In the genomic region with DNA sequence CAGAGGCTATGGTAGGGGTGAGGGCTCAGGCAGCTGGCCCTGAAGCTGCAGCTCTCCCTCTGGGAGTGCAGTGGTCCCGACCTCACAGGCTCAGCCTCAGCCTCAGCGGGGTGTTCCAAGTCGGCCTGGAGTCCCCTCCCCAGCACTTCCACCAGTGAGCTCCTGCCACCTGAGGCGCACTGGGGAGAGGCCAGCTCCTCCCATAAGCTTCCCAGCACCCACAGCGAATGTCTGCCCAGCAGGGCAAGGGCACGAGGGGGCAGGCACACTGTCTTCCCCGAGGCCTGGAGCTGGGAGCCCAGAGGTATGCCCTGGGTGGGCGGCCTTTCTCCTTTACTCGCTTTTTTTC, we compare ENCODE assay signal across 13 cellular contexts. TPM values are rescaled to one million over a fixed set of nuclear protein-coding genes. Genes with fewer than 3 reads are reported as not detected.
DNase-seq lines count a peak whose midpoint lies in the region; ATAC-seq and TF ChIP-seq lines count a peak whose summit lies in the region.
"Had no signal": no experiment of that assay in that cellular context is flagged by ENCODE, and none has a peak within 500 bp of the region (broad histone marks: within the 10 kb centered on the region; RNA-seq: fewer than 3 reads in every experiment).

No MANE protein-coding gene starts in this region.

- H3K4me3 ChIP-seq in heart right ventricle (no peak overlapping the region), BLaER1 (no peak overlapping the region), PC-3 (ENCODE audit: low read length) (no peak overlapping the region), neuronal stem cell (ENCODE audit: low read length in 2 of 2) (no peak overlapping the region)
- H3K4me3 ChIP-seq: GM23248 had no signal

- no peaks in the 10 kb centered on the region for H3K9me2 ChIP-seq in PC-3 (replicated peaks; ENCODE audit: low read length)

- H3K27me3 ChIP-seq in heart right ventricle (peaks cover 0 to 61% (median 30%) of the 10 kb centered on the region in 7 donors), BLaER1 (peaks cover 50% of the 10 kb centered on the region), PC-3 (ENCODE audit: low read length) (no peaks in the 10 kb centered on the region; the same call in 1 of the 2 replicates), neuronal stem cell (ENCODE audit: control insufficient read depth in 3 of 3, insufficient read depth in 3 of 3, low read depth in 1 of 3, low read length in 3 of 3) (peaks cover 0 to 55% (median 4%) of the 10 kb centered on the region in 3 experiments)

- H3K9me3 ChIP-seq in heart right ventricle (no peaks in the 10 kb centered on the region), BLaER1 (no peaks in the 10 kb centered on the region), PC-3 (ENCODE audit: low read length) (no peaks in the 10 kb centered on the region), neuronal stem cell (replicated peaks in 1 of 2; ENCODE audit: control insufficient read depth in 2 of 2, insufficient read depth in 1 of 2, low read depth in 1 of 2, low read length in 2 of 2) (peaks cover 0 to 2% of the 10 kb centered on the region in 2 donors)

- H3K79me1 ChIP-seq in neuronal stem cell (ENCODE audit: low read depth, low read length): peaks cover 4% of the 10 kb centered on the region

- no peak overlapping the region for H4K91ac ChIP-seq in neuronal stem cell (ENCODE audit: low read depth, low read length, poor library complexity)

- intact Hi-C loops in Right ventricle myocardium inferior (cut with DNase I) (no loop called here), heart right ventricle (cut with DNase I) (no loop called here), PC-3 (cut with micrococcal nuclease) (no loop called here), sciatic nerve (cut with DNase I) (loop anchor here (10.0 kb wide), 1 partner anchor 84 kb away; no protein-coding TSS in a partner anchor)

- no TSS peak for BruUV-seq in PC-3 (replicated peaks; lab: Mats Ljungman, UMichigan)

- peaks cover 40% of the 10 kb centered on the region for H4K20me1 ChIP-seq in BLaER1
- H4K20me1 ChIP-seq in PC-3 (ENCODE audit: low read length): no peaks in the 10 kb centered on the region

- H2AFZ ChIP-seq in PC-3 (ENCODE audit: low read length) (no peak overlapping the region), neuronal stem cell (ENCODE audit: low read length) (no peak overlapping the region)
- H2AFZ ChIP-seq: GM23248 had no signal

- no peaks in the 10 kb centered on the region for H3K79me2 ChIP-seq in PC-3 (ENCODE audit: low read length)

- TF ChIP-seq CTCF in heart right ventricle (IDR thresholded peaks at IDR 0.05) (no peak), PC-3 (conservative IDR thresholded peaks at IDR 0.05; ENCODE audit: low read depth, low read length) (no peak)

- H4K8ac ChIP-seq in neuronal stem cell (ENCODE audit: low read depth, low read length): no peak overlapping the region

- no peak overlapping the region for H2AK5ac ChIP-seq in neuronal stem cell (ENCODE audit: low read depth, low read length)

- H3K18ac ChIP-seq in neuronal stem cell (ENCODE audit: low read length): peak overlapping the region; percentile 54

- H2BK12ac ChIP-seq in neuronal stem cell (ENCODE audit: low read length): no peak overlapping the region

- H2BK15ac ChIP-seq in neuronal stem cell (ENCODE audit: low read length): no peak overlapping the region

- H3K14ac ChIP-seq in neuronal stem cell (ENCODE audit: low read length): no peak overlapping the region

- WGBS in heart right ventricle, 2 donors: 54 to 59% methylated on average over 9 of the region's 9 CpGs
- WGBS in neuronal stem cell (ENCODE audit: extremely low coverage in 2 of 2, insufficient read length in 2 of 2, insufficient replicate concordance in 1 of 2), 2 donors: no CpG with 5 or more reads among the region's 9 CpGs

- ATAC-seq in Right ventricle myocardium inferior (no peak), heart right ventricle (no peak), PC-3 (no peak), sciatic nerve (no peak)

- no peak overlapping the region for H3K23ac ChIP-seq in neuronal stem cell (ENCODE audit: low read depth, low read length, poor library complexity)

- POLR2A ChIA-PET in PC-3 (lab: Charles Lee; ENCODE audit: unreplicated experiment): interaction anchor here (0.6 kb wide), 1 partner anchor 35 kb away, joined by 7 read pairs; no protein-coding TSS in a partner anchor

- CTCF ChIA-PET in PC-3 (lab: Charles Lee): no interaction called here

- peak; percentile 42 for DNase-seq in Right ventricle myocardium inferior (ENCODE audit: missing footprints)
- DNase-seq in heart right ventricle: no peak
- no peak for DNase-seq in PC-3
- no peak for DNase-seq in neuronal stem cell (ENCODE audit: low spot score)
- DNase-seq in activated naive CD4-positive, alpha-beta T cell (lab: John Stamatoyannopoulos, UW): no peak
- DNase-seq in sciatic nerve (ENCODE audit: low spot score): no peak
- DNase-seq: CD4-positive, alpha-beta T cell; DMS153; DMS79 treated with DMSO at 0.1 percent for 48 hours; H9 had no signal

- no peak overlapping the region for H2BK120ac ChIP-seq in neuronal stem cell (ENCODE audit: low read depth, low read length)

- peak overlapping the region; percentile 35 for H2BK5ac ChIP-seq in neuronal stem cell (ENCODE audit: low read length)

- H3K4me2 ChIP-seq in BLaER1 (peak overlapping the region; percentile 62), PC-3 (ENCODE audit: low read length) (peak overlapping the region; percentile 50), neuronal stem cell (ENCODE audit: insufficient read depth, low read length, poor library complexity, severe bottlenecking) (no peak overlapping the region)

- H3K4me1 ChIP-seq in heart right ventricle (peaks cover 0 to 11% (median 0%) of the 10 kb centered on the region in 9 donors), BLaER1 (peaks cover 33% of the 10 kb centered on the region), PC-3 (ENCODE audit: insufficient read depth, low read length) (peaks cover 36% of the 10 kb centered on the region), neuronal stem cell (ENCODE audit: control insufficient read depth in 2 of 2, insufficient read depth in 1 of 2, low read depth in 1 of 2, low read length in 2 of 2) (peaks cover 0 to 1% of the 10 kb centered on the region in 2 donors)

- H3K27ac ChIP-seq in heart right ventricle (no peak overlapping the region), BLaER1 (no peak overlapping the region), PC-3 (ENCODE audit: low read length) (peak overlapping the region; percentile 85), neuronal stem cell (replicated peaks; ENCODE audit: low read length) (no peak overlapping the region)
- H3K27ac ChIP-seq: 22Rv1, GM23248 had no signal

- H3F3A ChIP-seq in PC-3 (ENCODE audit: low read length, unreplicated experiment): no peaks in the 10 kb centered on the region

- H3K36me3 ChIP-seq in heart right ventricle (no peaks in the 10 kb centered on the region), BLaER1 (no peaks in the 10 kb centered on the region), PC-3 (ENCODE audit: low read depth, low read length) (no peaks in the 10 kb centered on the region), neuronal stem cell (replicated peaks in 1 of 2; ENCODE audit: control insufficient read depth in 2 of 2, insufficient read depth in 2 of 2, low read length in 2 of 2) (no peaks in the 10 kb centered on the region)

- H3K9ac ChIP-seq in BLaER1: no peak overlapping the region
- H3K9ac ChIP-seq in PC-3 (ENCODE audit: low read length): peak overlapping the region; percentile 39; the same call in 1 of the 2 replicates
- no peak overlapping the region for H3K9ac ChIP-seq in neuronal stem cell (ENCODE audit: low read depth, low read length, poor library complexity)
- H3K9ac ChIP-seq: GM23248 had no signal

- no peak overlapping the region for H3K4ac ChIP-seq in neuronal stem cell (ENCODE audit: low read length)

RNA-seq across cellular contexts. Expression of a gene that starts 53.2 kb away (rescaled TPM):
- total RNA-seq in Right ventricle myocardium inferior (15.5 TPM), heart right ventricle (10 to 100 TPM in 3 of 10 donors, 1 to 10 TPM in 7; 1.5 to 34.3 (median 4.9) TPM), PC-3 (2014; rRNA removed) (161 and 162 TPM in 2 replicates), sciatic nerve (31.1 TPM)
- polyA plus RNA-seq in heart right ventricle: 10 to 100 TPM; 21.7 to 52.7 TPM
- polyA plus RNA-seq in neuronal stem cell (2013, experiment 1 of 2): 3.5 TPM
- 3.9 TPM for polyA plus RNA-seq in neuronal stem cell (2013, experiment 2 of 2)
